In the genomic region with DNA sequence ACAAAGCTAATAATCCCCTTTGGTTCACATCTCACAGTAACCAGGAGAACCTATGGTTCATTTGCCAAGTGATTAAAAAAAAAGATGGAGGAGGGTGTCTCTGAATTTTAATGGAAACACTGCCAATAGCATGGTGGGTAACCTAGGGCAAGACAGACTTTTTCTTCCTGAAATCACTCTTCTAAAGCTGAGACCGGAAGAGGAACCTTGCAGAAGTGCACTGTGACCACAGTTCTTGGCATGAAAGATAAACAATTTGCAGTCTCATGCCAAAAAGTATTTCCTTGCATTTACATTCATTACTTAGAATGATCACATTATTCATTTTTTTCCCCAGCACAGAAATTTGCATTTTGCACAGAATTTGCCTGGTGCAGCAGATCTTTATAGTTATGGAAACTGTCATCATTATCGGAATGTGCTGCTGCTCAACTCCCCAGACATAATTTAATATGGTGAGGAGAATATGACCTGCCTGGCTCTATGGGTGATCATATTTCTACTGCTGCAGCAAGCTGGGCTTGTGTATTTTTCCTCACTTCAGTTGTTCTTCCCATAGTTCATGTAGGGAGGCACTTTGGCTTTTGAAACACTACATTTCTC, we compare ENCODE assay signal across 15 cellular contexts. TPM values are rescaled to one million over a fixed set of nuclear protein-coding genes. Genes with fewer than 3 reads are reported as not detected.
DNase-seq lines count a peak whose midpoint lies in the region; ATAC-seq and TF ChIP-seq lines count a peak whose summit lies in the region.
"Had no signal": no experiment of that assay in that cellular context is flagged by ENCODE, and none has a peak within 500 bp of the region (broad histone marks: within the 10 kb centered on the region; RNA-seq: fewer than 3 reads in every experiment).

No MANE protein-coding gene starts in this region.

- H3K9me2 ChIP-seq in Karpas-422 (replicated peaks; ENCODE audit: insufficient read depth, low read length): no peaks in the 10 kb centered on the region

- H3K4me1 ChIP-seq in Karpas-422 (ENCODE audit: low read length) (peaks cover 54% of the 10 kb centered on the region), neural progenitor cell (peaks cover 9% of the 10 kb centered on the region)

- H3K27me3 ChIP-seq in Karpas-422 (ENCODE audit: low read length): no peaks in the 10 kb centered on the region
- peaks cover 4% of the 10 kb centered on the region for H3K27me3 ChIP-seq in neural progenitor cell

- no peak for ATAC-seq in HG03196 (IDR thresholded peaks at IDR 0.05; ENCODE audit: unreplicated experiment)
- ATAC-seq: right cardiac atrium had no signal

- POLR2A ChIA-PET in activated CD4-positive, alpha-beta T cell treated with anti-CD3 and anti-CD28 coated beads, Interleukin-2, amount 10 ng/mL, durations not matched to agents 7 days and 5 days (lab: Charles Lee): interaction anchor here (0.7 to 1.1 kb wide), 2 partner anchors 9 to 90 kb away, joined by 3 to 11 read pairs; no protein-coding TSS in a partner anchor
- POLR2A ChIA-PET in activated CD4-positive, alpha-beta memory T cell treated with anti-CD3 and anti-CD28 coated beads for 36 hours (lab: Charles Lee): interaction anchor here (0.6 to 0.8 kb wide), 2 partner anchors 44 to 95 kb away, joined by 3 to 4 read pairs; a partner anchor contains a TSS

- H3K36me3 Mint-ChIP-seq in activated CD4-positive, alpha-beta T cell treated with anti-CD3 and anti-CD28 coated beads, Interleukin-2, amount 10 ng/mL, durations not matched to agents 7 days and 5 days (ENCODE audit: low read depth): peaks cover 44% of the 10 kb centered on the region
- peaks cover 4% of the 10 kb centered on the region for H3K36me3 Mint-ChIP-seq in activated CD4-positive, alpha-beta memory T cell treated with anti-CD3 and anti-CD28 coated beads for 36 hours
- H3K36me3 Mint-ChIP-seq in neural progenitor cell: no peaks in the 10 kb centered on the region

- no peak for TF ChIP-seq CTCF in neural progenitor cell (IDR thresholded peaks at IDR 0.05)

- no peaks in the 10 kb centered on the region for H3K9me3 ChIP-seq in Karpas-422 (ENCODE audit: low read length)
- no peaks in the 10 kb centered on the region for H3K9me3 ChIP-seq in neural progenitor cell (ENCODE audit: low read depth)

- H3F3A ChIP-seq in neural progenitor cell (ENCODE audit: low read depth): no peaks in the 10 kb centered on the region

- H3K9ac ChIP-seq in Karpas-422 (ENCODE audit: low read length): no peak overlapping the region; the same call in 1 of the 2 replicates
- no peak overlapping the region for H3K9ac ChIP-seq in neural progenitor cell

- H4K20me1 ChIP-seq in Karpas-422 (ENCODE audit: insufficient read depth, low read depth, low read length): no peaks in the 10 kb centered on the region
- H4K20me1 ChIP-seq in neural progenitor cell (ENCODE audit: low read depth): no peaks in the 10 kb centered on the region

- intact Hi-C loops in activated CD4-positive, alpha-beta memory T cell treated with anti-CD3 and anti-CD28 coated beads for 36 hours (cut with micrococcal nuclease): loop anchor here (1.0 to 10.0 kb wide), 2 partner anchors 11 to 147 kb away; no protein-coding TSS in a partner anchor

- H3K9me3 Mint-ChIP-seq in activated CD4-positive, alpha-beta T cell treated with anti-CD3 and anti-CD28 coated beads, Interleukin-2, amount 10 ng/mL, durations not matched to agents 7 days and 5 days: peaks cover 17% of the 10 kb centered on the region
- H3K9me3 Mint-ChIP-seq in activated CD4-positive, alpha-beta memory T cell treated with anti-CD3 and anti-CD28 coated beads for 36 hours: no peaks in the 10 kb centered on the region
- H3K9me3 Mint-ChIP-seq in neural progenitor cell: no peaks in the 10 kb centered on the region
- H3K9me3 Mint-ChIP-seq: neural crest cell had no signal

- H3K4me2 ChIP-seq in Karpas-422 (ENCODE audit: low read depth, low read length, poor library complexity, severe bottlenecking): peak overlapping the region; percentile 58
- H3K4me2 ChIP-seq in neural progenitor cell: no peak overlapping the region

- CTCF ChIA-PET in activated CD4-positive, alpha-beta T cell treated with anti-CD3 and anti-CD28 coated beads, Interleukin-2, amount 10 ng/mL, durations not matched to agents 7 days and 5 days (lab: Charles Lee): interaction anchor here (2.5 kb wide), 1 partner anchor 10 kb away, joined by 6 read pairs; no protein-coding TSS in a partner anchor
- CTCF ChIA-PET in activated CD4-positive, alpha-beta memory T cell treated with anti-CD3 and anti-CD28 coated beads for 36 hours (lab: Charles Lee): interaction anchor here (0.9 to 1.3 kb wide), 4 partner anchors 36 to 197 kb away, joined by 3 read pairs; no protein-coding TSS in a partner anchor

- H3K27ac Mint-ChIP-seq in activated CD4-positive, alpha-beta T cell treated with anti-CD3 and anti-CD28 coated beads, Interleukin-2, amount 10 ng/mL, durations not matched to agents 7 days and 5 days: peak overlapping the region; percentile 92
- H3K27ac Mint-ChIP-seq in activated CD4-positive, alpha-beta memory T cell treated with anti-CD3 and anti-CD28 coated beads for 36 hours: peak overlapping the region; percentile 64
- no peak overlapping the region for H3K27ac Mint-ChIP-seq in neural progenitor cell

- H3K27me3 Mint-ChIP-seq in activated CD4-positive, alpha-beta T cell treated with anti-CD3 and anti-CD28 coated beads, Interleukin-2, amount 10 ng/mL, durations not matched to agents 7 days and 5 days: peaks cover 7% of the 10 kb centered on the region
- no peaks in the 10 kb centered on the region for H3K27me3 Mint-ChIP-seq in activated CD4-positive, alpha-beta memory T cell treated with anti-CD3 and anti-CD28 coated beads for 36 hours
- peaks cover 4% of the 10 kb centered on the region for H3K27me3 Mint-ChIP-seq in neural progenitor cell (ENCODE audit: insufficient read depth, low read depth)

- H3K36me3 ChIP-seq in Karpas-422 (ENCODE audit: insufficient read depth, low read length) (no peaks in the 10 kb centered on the region), neural progenitor cell (no peaks in the 10 kb centered on the region)

- H3K4me3 ChIP-seq in Karpas-422 (ENCODE audit: low read length): peak overlapping the region; percentile 22; the same call in 1 of the 2 replicates
- H3K4me3 ChIP-seq in neural progenitor cell: no peak overlapping the region

- H3K27ac ChIP-seq in Karpas-422 (ENCODE audit: low read length) (peak overlapping the region; percentile 68), neural progenitor cell (no peak overlapping the region)

- peaks cover 63% of the 10 kb centered on the region for H3K4me1 Mint-ChIP-seq in activated CD4-positive, alpha-beta T cell treated with anti-CD3 and anti-CD28 coated beads, Interleukin-2, amount 10 ng/mL, durations not matched to agents 7 days and 5 days
- H3K4me1 Mint-ChIP-seq in activated CD4-positive, alpha-beta memory T cell treated with anti-CD3 and anti-CD28 coated beads for 36 hours (ENCODE audit: low read depth): peaks cover 45% of the 10 kb centered on the region
- peaks cover 8% of the 10 kb centered on the region for H3K4me1 Mint-ChIP-seq in neural progenitor cell

- H3K79me2 ChIP-seq in Karpas-422 (ENCODE audit: low read length): no peaks in the 10 kb centered on the region
- H3K79me2 ChIP-seq in neural progenitor cell (ENCODE audit: low read depth): no peaks in the 10 kb centered on the region

- peak; percentile 36 for DNase-seq in activated CD4-positive, alpha-beta T cell treated with anti-CD3 and anti-CD28 coated beads, Interleukin-2, amount 10 ng/mL, durations not matched to agents 7 days and 5 days
- no peak for DNase-seq in activated CD4-positive, alpha-beta T cell treated with anti-CD3 and anti-CD28 coated beads for 48 hours
- DNase-seq in Karpas-422 (peak; percentile 87), neural progenitor cell (ENCODE audit: low spot score) (no peak), NCI-H748 (lab: John Stamatoyannopoulos, UW; ENCODE audit: unreplicated experiment) (no peak), NCI-H345 (lab: John Stamatoyannopoulos, UW) (no peak)
- DNase-seq in activated CD4-positive, alpha-beta memory T cell treated with anti-CD3 and anti-CD28 coated beads for 36 hours: peak; percentile 14
- DNase-seq: amniotic stem cell; NCI-H446; right cardiac atrium; stimulated activated CD4-positive, alpha-beta T cell treated with anti-CD3 and anti-CD28 coated beads, Interleukin-2, amount 100 ng/mL, for 24 hours had no signal

- H2AFZ ChIP-seq in Karpas-422 (ENCODE audit: low read length) (peak overlapping the region; percentile 17), neural progenitor cell (replicated peaks) (peak overlapping the region; percentile 3)

- peak overlapping the region; percentile 2 for H3K4me3 Mint-ChIP-seq in activated CD4-positive, alpha-beta T cell treated with anti-CD3 and anti-CD28 coated beads, Interleukin-2, amount 10 ng/mL, durations not matched to agents 7 days and 5 days
- H3K4me3 Mint-ChIP-seq in activated CD4-positive, alpha-beta memory T cell treated with anti-CD3 and anti-CD28 coated beads for 36 hours: no peak overlapping the region
- no peak overlapping the region for H3K4me3 Mint-ChIP-seq in neural progenitor cell
- H3K4me3 Mint-ChIP-seq: neural crest cell had no signal

RNA-seq across cellular contexts. Expression of a gene that starts 42.2 kb away (rescaled TPM):
- total RNA-seq in activated CD4-positive, alpha-beta T cell treated with anti-CD3 and anti-CD28 coated beads, Interleukin-2, amount 10 ng/mL, durations not matched to agents 7 days and 5 days: under 1 TPM; 0.10 to 0.22 TPM
- total RNA-seq in Karpas-422 (2014; rRNA removed; shearing (Covaris generic); ENCODE audit: low replicate concordance): not detected in 2 replicates
- total RNA-seq in activated CD4-positive, alpha-beta memory T cell treated with anti-CD3 and anti-CD28 coated beads for 36 hours: under 1 TPM in 1 of 2 experiments, not detected in 1; 0.10 TPM
- total RNA-seq in neural progenitor cell (ENCODE audit: low replicate concordance): 0.28 TPM in 1 of 2 replicates, not detected in the other
- total RNA-seq: activated CD8-positive, alpha-beta memory T cell treated with anti-CD3 and anti-CD28 coated beads for 36 hours; endothelial cell of umbilical vein; right cardiac atrium had no signal

Comparison
In these comparisons a context has a peak if more than half of its experiments do, and no peak if none do; other contexts are left out.
1. DNase-seq: peak in activated CD4-positive, alpha-beta T cell treated with anti-CD3 and anti-CD28 coated beads, Interleukin-2, amount 10 ng/mL, durations not matched to agents 7 days and 5 days (single experiment), Karpas-422 (single experiment) and activated CD4-positive, alpha-beta memory T cell treated with anti-CD3 and anti-CD28 coated beads for 36 hours (single experiment); none in activated CD4-positive, alpha-beta T cell treated with anti-CD3 and anti-CD28 coated beads for 48 hours (single experiment), neural progenitor cell (single experiment), NCI-H748 (single experiment) and NCI-H345 (single experiment).